15 cellular contexts compared by ENCODE assay signal in genomic region chr20:49424536-49424935, GRCh38. TPM values are rescaled to one million over a fixed set of nuclear protein-coding genes. Genes with fewer than 3 reads are reported as not detected.
A peak's percentile ranks its signal among the peaks of the same experiment; 100 is the strongest.
DNase-seq lines count a peak whose midpoint lies in the region; ATAC-seq and TF ChIP-seq lines count a peak whose summit lies in the region.
"Had no signal": no experiment of that assay in that cellular context is flagged by ENCODE, and none has a peak within 500 bp of the region (broad histone marks: within the 10 kb centered on the region; RNA-seq: fewer than 3 reads in every experiment).

No MANE protein-coding gene starts in this region.

- no peak overlapping the region for H3K4me3 Mint-ChIP-seq in stimulated activated naive CD8-positive, alpha-beta T cell treated with anti-CD3 and anti-CD28 coated beads, Interleukin-15, amount 100 ng/mL, for 72 hours
- H3K4me3 Mint-ChIP-seq: endodermal cell had no signal

- no peak for TF ChIP-seq CTCF in suprapubic skin (IDR thresholded peaks at IDR 0.05)

- ATAC-seq in SK-N-SH treated with all-trans-retinoic acid at 6 μM for 48 hours (peak; percentile 75), GM21723 (IDR thresholded peaks at IDR 0.05; ENCODE audit: unreplicated experiment) (no peak)
- no peak for ATAC-seq in stimulated activated naive CD8-positive, alpha-beta T cell treated with anti-CD3 and anti-CD28 coated beads, Interleukin-15, amount 100 ng/mL, for 72 hours

- no peaks in the 10 kb centered on the region for H3K4me1 Mint-ChIP-seq in stimulated activated naive CD8-positive, alpha-beta T cell treated with anti-CD3 and anti-CD28 coated beads, Interleukin-15, amount 100 ng/mL, for 72 hours

- TF ChIP-seq EP300 in suprapubic skin (IDR thresholded peaks at IDR 0.05): no peak

- H3K27me3 ChIP-seq in suprapubic skin: peaks cover 7% of the 10 kb centered on the region
- H3K27me3 ChIP-seq: breast epithelium, heart right ventricle had no signal

- H3K4me3 ChIP-seq in suprapubic skin: no peak overlapping the region
- H3K4me3 ChIP-seq: breast epithelium, heart right ventricle, PC-9 had no signal

- no peak overlapping the region for H3K27ac ChIP-seq in suprapubic skin
- H3K27ac ChIP-seq: breast epithelium, PC-9 had no signal

- no peaks in the 10 kb centered on the region for H3K9me3 Mint-ChIP-seq in stimulated activated naive CD8-positive, alpha-beta T cell treated with anti-CD3 and anti-CD28 coated beads, Interleukin-15, amount 100 ng/mL, for 72 hours
- H3K9me3 Mint-ChIP-seq: endodermal cell had no signal

- WGBS in suprapubic skin: 83% methylated on average over 3 of the region's 13 CpGs

- H3K27me3 Mint-ChIP-seq in stimulated activated naive CD8-positive, alpha-beta T cell treated with anti-CD3 and anti-CD28 coated beads, Interleukin-15, amount 100 ng/mL, for 72 hours: peaks cover 34% of the 10 kb centered on the region

- no peaks in the 10 kb centered on the region for H3K9me3 ChIP-seq in suprapubic skin
- H3K9me3 ChIP-seq: breast epithelium, heart right ventricle had no signal

- peaks cover 8% of the 10 kb centered on the region for H3K4me1 ChIP-seq in suprapubic skin
- H3K4me1 ChIP-seq: breast epithelium had no signal

- DNase-seq in A172 (ENCODE audit: low spot score): peak; percentile 50
- DNase-seq in HT1080 (ENCODE audit: low read depth): peak; percentile 7
- DNase-seq in medulla oblongata (ENCODE audit: extremely low spot score): peak; percentile 26
- DNase-seq in stimulated activated naive CD8-positive, alpha-beta T cell treated with anti-CD3 and anti-CD28 coated beads, Interleukin-15, amount 100 ng/mL, for 72 hours: no peak
- DNase-seq in suprapubic skin (ENCODE audit: low spot score in 2 of 2): no peak
- DNase-seq in NOMO-1 treated with dmso at 0.1 percent for 144 hours (lab: John Stamatoyannopoulos, UW; ENCODE audit: unreplicated experiment): no peak
- DNase-seq: activated CD4-positive, alpha-beta T cell treated with anti-CD3 and anti-CD28 coated beads, Interleukin-2, amount 50 U/mL, for 4 hours; activated gamma-delta T cell; endodermal cell; mammary epithelial cell; PC-9 had no signal

- TF ChIP-seq POLR2A in suprapubic skin (IDR thresholded peaks at IDR 0.05): no peak

- H3K36me3 ChIP-seq in suprapubic skin: no peaks in the 10 kb centered on the region
- H3K36me3 ChIP-seq: breast epithelium, heart right ventricle had no signal

- H3K27ac Mint-ChIP-seq in stimulated activated naive CD8-positive, alpha-beta T cell treated with anti-CD3 and anti-CD28 coated beads, Interleukin-15, amount 100 ng/mL, for 72 hours: no peak overlapping the region
- H3K27ac Mint-ChIP-seq: endodermal cell had no signal

TF ChIP-seq in SK-N-SH treated with all-trans-retinoic acid at 6 μM for 48 hours, 23 proteins besides CTCF, POLR2A, EP300 and RAD21:
- no peak for TF ChIP-seq ISL1 (CRISPR knock-in tag; IDR thresholded peaks at IDR 0.05)
- no peak for TF ChIP-seq PPARA (CRISPR knock-in tag; IDR thresholded peaks at IDR 0.05; ENCODE audit: borderline replicate concordance)
- no peak for TF ChIP-seq ZNF70 (CRISPR knock-in tag; IDR thresholded peaks at IDR 0.05)
- TF ChIP-seq ZC3H10 (CRISPR knock-in tag; IDR thresholded peaks at IDR 0.05): no peak
- TF ChIP-seq SNAI2 (CRISPR knock-in tag; IDR thresholded peaks at IDR 0.05): no peak
- no peak for TF ChIP-seq BACH2 (CRISPR knock-in tag; IDR thresholded peaks at IDR 0.05; ENCODE audit: borderline replicate concordance)
- TF ChIP-seq GLIS3 (CRISPR knock-in tag; IDR thresholded peaks at IDR 0.05): no peak
- no peak for TF ChIP-seq ZFP3 (CRISPR knock-in tag; IDR thresholded peaks at IDR 0.05)
- no peak for TF ChIP-seq CSRNP3 (CRISPR knock-in tag; IDR thresholded peaks at IDR 0.05)
- TF ChIP-seq CREB5 (CRISPR knock-in tag; IDR thresholded peaks at IDR 0.05; ENCODE audit: low read depth): no peak
- no peak for TF ChIP-seq ZNF565 (CRISPR knock-in tag; conservative IDR thresholded peaks at IDR 0.05; ENCODE audit: low read depth)
- TF ChIP-seq OSR1 (CRISPR knock-in tag; IDR thresholded peaks at IDR 0.05): no peak
- TF ChIP-seq, protein P1, sequence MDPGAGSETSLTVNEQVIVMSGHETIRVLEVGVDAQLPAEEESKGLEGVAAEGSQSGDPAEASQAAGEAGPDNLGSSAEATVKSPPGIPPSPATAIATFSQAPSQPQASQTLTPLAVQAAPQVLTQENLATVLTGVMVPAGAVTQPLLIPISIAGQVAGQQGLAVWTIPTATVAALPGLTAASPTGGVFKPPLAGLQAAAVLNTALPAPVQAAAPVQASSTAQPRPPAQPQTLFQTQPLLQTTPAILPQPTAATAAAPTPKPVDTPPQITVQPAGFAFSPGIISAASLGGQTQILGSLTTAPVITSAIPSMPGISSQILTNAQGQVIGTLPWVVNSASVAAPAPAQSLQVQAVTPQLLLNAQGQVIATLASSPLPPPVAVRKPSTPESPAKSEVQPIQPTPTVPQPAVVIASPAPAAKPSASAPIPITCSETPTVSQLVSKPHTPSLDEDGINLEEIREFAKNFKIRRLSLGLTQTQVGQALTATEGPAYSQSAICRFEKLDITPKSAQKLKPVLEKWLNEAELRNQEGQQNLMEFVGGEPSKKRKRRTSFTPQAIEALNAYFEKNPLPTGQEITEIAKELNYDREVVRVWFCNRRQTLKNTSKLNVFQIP (CRISPR knock-in tag; IDR thresholded peaks at IDR 0.05; ENCODE audit: borderline replicate concordance, low read depth): no peak
- no peak for TF ChIP-seq RARB (CRISPR knock-in tag; IDR thresholded peaks at IDR 0.05)
- no peak for TF ChIP-seq ZNF8 (CRISPR knock-in tag; IDR thresholded peaks at IDR 0.05)

RNA-seq across cellular contexts. Expression of gene KCNB1, which starts 57.9 kb away (rescaled TPM):
- 0.31 and 0.41 TPM in 2 replicates for total RNA-seq in A172 (2014; rRNA removed; shearing (Covaris generic))
- 0.02 TPM in 1 of 2 replicates, not detected in the other for total RNA-seq in HT1080 (2014; rRNA removed; shearing (Covaris generic))
- polyA plus RNA-seq in HT1080 (2015; cell fraction: cytosol; rRNA removed): not detected in 2 replicates
- not detected in 2 replicates for polyA plus RNA-seq in HT1080 (2015; cell fraction: nucleus; rRNA removed)
- total RNA-seq in suprapubic skin: 1 to 10 TPM in 3 of 4 donors, under 1 TPM in 1; 0.91 to 4.0 (median 2.3) TPM

Comparison
In these comparisons a context has a peak if more than half of its experiments do, and no peak if none do; other contexts are left out.
1. DNase-seq: peak in A172 (single experiment), HT1080 (single experiment) and medulla oblongata (single experiment); none in stimulated activated naive CD8-positive, alpha-beta T cell treated with anti-CD3 and anti-CD28 coated beads, Interleukin-15, amount 100 ng/mL, for 72 hours (0 of 2), suprapubic skin (0 of 2) and NOMO-1 treated with dmso at 0.1 percent for 144 hours (single experiment).